Comparison of ENCODE assay signal across 8 cellular contexts in the genomic region with DNA sequence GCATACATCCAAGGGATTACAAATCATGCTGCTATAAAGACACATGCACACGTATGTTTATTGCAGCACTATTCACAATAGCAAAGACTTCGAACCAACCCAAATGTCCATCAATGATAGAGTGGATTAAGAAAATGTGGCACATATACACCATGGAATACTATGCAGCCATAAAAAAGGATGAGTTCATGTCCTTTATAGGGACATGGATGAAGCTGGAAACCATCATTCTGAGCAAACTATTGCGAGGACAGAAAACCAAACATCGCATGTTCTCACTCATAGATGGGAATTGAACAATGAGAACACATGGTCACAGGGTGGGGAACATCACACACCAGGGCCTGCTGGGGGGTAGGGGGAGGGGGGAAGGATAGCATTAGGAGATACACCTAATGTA. TPM values are rescaled to one million over a fixed set of nuclear protein-coding genes. Genes with fewer than 3 reads are reported as not detected.
"Had no signal": no experiment of that assay in that cellular context is flagged by ENCODE, and none has a peak within 500 bp of the region (broad histone marks: within the 10 kb centered on the region; RNA-seq: fewer than 3 reads in every experiment).

No MANE protein-coding gene starts in this region.

RNA-seq across cellular contexts. Expression of gene STAP1, which starts 26.1 kb away (rescaled TPM):
- total RNA-seq: ascending aorta, chondrocyte, dermis microvascular lymphatic vessel endothelial cell, endothelial cell of umbilical vein, fibroblast of lung, fibroblast of villous mesenchyme, frontal cortex, WTC11 had no signal
- polyA plus RNA-seq: endothelial cell of umbilical vein, fibroblast of lung had no signal
